16 cellular contexts compared by ENCODE assay signal in the genomic region with DNA sequence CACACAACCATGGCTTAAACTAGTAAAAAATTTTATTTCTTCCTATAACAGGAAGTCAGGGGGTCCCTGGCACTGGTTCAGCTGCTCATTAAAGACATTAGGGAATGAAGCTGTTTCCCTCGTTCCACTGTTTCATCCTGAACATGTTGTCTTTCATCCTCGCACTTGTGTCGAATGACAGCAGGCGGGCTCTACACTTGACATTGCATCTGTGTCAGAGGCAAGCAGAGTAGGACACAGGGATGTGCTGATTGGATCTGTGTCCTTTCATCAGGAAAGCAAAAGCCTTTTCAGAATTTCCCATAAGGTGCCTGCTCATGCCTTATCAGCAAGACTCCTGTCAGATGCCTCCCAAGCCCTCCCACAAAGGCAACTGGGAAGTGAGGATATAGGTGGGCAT. TPM values are rescaled to one million over a fixed set of nuclear protein-coding genes. Genes with fewer than 3 reads are reported as not detected.
A peak's percentile ranks its signal among the peaks of the same experiment; 100 is the strongest.
DNase-seq lines count a peak whose midpoint lies in the region; ATAC-seq and TF ChIP-seq lines count a peak whose summit lies in the region.
"Had no signal": no experiment of that assay in that cellular context is flagged by ENCODE, and none has a peak within 500 bp of the region (broad histone marks: within the 10 kb centered on the region; RNA-seq: fewer than 3 reads in every experiment).

No MANE protein-coding gene starts in this region.

- ATAC-seq in Right ventricle myocardium superior (ENCODE audit: poor library complexity) (no peak), thoracic aorta (ENCODE audit: insufficient number of reproducible peaks, low FRiP score, low read depth) (no peak)
- ATAC-seq: CD8-positive, alpha-beta T cell; HCT116 had no signal

- H3F3A ChIP-seq in Loucy (ENCODE audit: low read depth) = peaks cover 15% of the 10 kb centered on the region; the same call in 1 of the 2 replicates

- H3K9me2 ChIP-seq in Loucy (replicated peaks; ENCODE audit: low read depth, low read length) = no peaks in the 10 kb centered on the region

- H4K20me1 ChIP-seq in BLaER1 treated with 17β-estradiol and CSF1 and Interleukin-3, amounts not matched to agents 10 nM and 100 nM = no peaks in the 10 kb centered on the region
- H4K20me1 ChIP-seq in Loucy (ENCODE audit: insufficient read depth, low read length, poor library complexity, severe bottlenecking) = no peaks in the 10 kb centered on the region

- H3K4me1 ChIP-seq in cardiac muscle cell (ENCODE audit: low read depth) = peaks cover 39% of the 10 kb centered on the region
- peaks cover 67 to 85% (median 78%) of the 10 kb centered on the region in 10 experiments for H3K4me1 ChIP-seq in BLaER1 treated with 17β-estradiol and CSF1 and Interleukin-3, amounts not matched to agents 10 nM and 100 nM
- peaks cover 79% of the 10 kb centered on the region for H3K4me1 ChIP-seq in Loucy (ENCODE audit: insufficient read depth, low read length, poor library complexity, severe bottlenecking)
- H3K4me1 ChIP-seq in thoracic aorta (ENCODE audit: control insufficient read depth in 1 of 2, low read depth in 2 of 2) = peaks cover 35 to 69% of the 10 kb centered on the region in 2 donors

- TF ChIP-seq CTCF in cardiac muscle cell (IDR thresholded peaks at IDR 0.05; ENCODE audit: low read depth, low read length) (no peak), Loucy (conservative IDR thresholded peaks at IDR 0.05; ENCODE audit: low read length) (no peak), thoracic aorta (IDR thresholded peaks at IDR 0.05) (no peak)

- H3K36me3 ChIP-seq in cardiac muscle cell = no peaks in the 10 kb centered on the region
- no peaks in the 10 kb centered on the region for H3K36me3 ChIP-seq in BLaER1 treated with 17β-estradiol and CSF1 and Interleukin-3, amounts not matched to agents 10 nM and 100 nM
- no peaks in the 10 kb centered on the region for H3K36me3 ChIP-seq in Loucy (ENCODE audit: insufficient read depth, low read length)
- H3K36me3 ChIP-seq in thoracic aorta = no peaks in the 10 kb centered on the region

- H2AFZ ChIP-seq in Loucy (ENCODE audit: low read length) = peak overlapping the region; percentile 2; the same call in 1 of the 2 replicates

- no peaks in the 10 kb centered on the region for H3K79me2 ChIP-seq in Loucy (ENCODE audit: insufficient read depth, low read length)

- 0 out of 22 replicates have a peak overlapping the region, but pooled peaks of 1 of the 11 experiments have one; percentile 7 for H3K9ac ChIP-seq in BLaER1 treated with 17β-estradiol and CSF1 and Interleukin-3, amounts not matched to agents 10 nM and 100 nM
- peak overlapping the region; percentile 42 for H3K9ac ChIP-seq in Loucy (ENCODE audit: low read depth, low read length, poor library complexity, severe bottlenecking)

- H3K27ac ChIP-seq in cardiac muscle cell (peak overlapping the region; percentile 38), thoracic aorta (peak overlapping the region; percentile 11 to 20)
- peak overlapping the region in 7 of 11 experiments; percentile 16 to 56 (median 44); a peak in 13 of 22 replicates for H3K27ac ChIP-seq in BLaER1 treated with 17β-estradiol and CSF1 and Interleukin-3, amounts not matched to agents 10 nM and 100 nM

- H3K9me3 ChIP-seq in cardiac muscle cell (ENCODE audit: low read depth) (no peaks in the 10 kb centered on the region), Loucy (ENCODE audit: insufficient read depth, low read depth, low read length) (no peaks in the 10 kb centered on the region), thoracic aorta (no peaks in the 10 kb centered on the region)
- peaks cover 0 to 8% (median 0%) of the 10 kb centered on the region in 11 experiments; a peak in 3 of 22 replicates for H3K9me3 ChIP-seq in BLaER1 treated with 17β-estradiol and CSF1 and Interleukin-3, amounts not matched to agents 10 nM and 100 nM (replicated peaks in 1 of 11)

- intact Hi-C loops in Right ventricle myocardium superior (cut with DNase I) = no loop called here

- no peaks in the 10 kb centered on the region for H3K27me3 ChIP-seq in cardiac muscle cell
- no peaks in the 10 kb centered on the region for H3K27me3 ChIP-seq in BLaER1 treated with 17β-estradiol and CSF1 and Interleukin-3, amounts not matched to agents 10 nM and 100 nM
- H3K27me3 ChIP-seq in Loucy (ENCODE audit: insufficient read depth, low read length, poor library complexity, severe bottlenecking) = no peaks in the 10 kb centered on the region
- H3K27me3 ChIP-seq in thoracic aorta (replicated peaks; ENCODE audit: insufficient read depth) = no peaks in the 10 kb centered on the region

- H3K4me3 ChIP-seq in cardiac muscle cell (no peak overlapping the region), Loucy (ENCODE audit: low read length, poor library complexity, severe bottlenecking) (peak overlapping the region; percentile 29), thoracic aorta (no peak overlapping the region)
- no peak overlapping the region for H3K4me3 ChIP-seq in BLaER1 treated with 17β-estradiol and CSF1 and Interleukin-3, amounts not matched to agents 10 nM and 100 nM

- DNase-seq in cardiac muscle cell (ENCODE audit: low read depth in 1 of 2, low spot score in 1 of 2) (peak in 1 of 2 donors; percentile 46), Right ventricle myocardium superior (no peak), thoracic aorta (ENCODE audit: low spot score) (no peak), NCI-H69 (lab: John Stamatoyannopoulos, UW) (no peak), HUDEP-2 (lab: John Stamatoyannopoulos, UW; ENCODE audit: unreplicated experiment in 76 of 76) (no peak)
- DNase-seq: AML-193; Calu3; CD8-positive, alpha-beta T cell; DMS79 treated with DMSO at 0.1 percent for 48 hours; GF-D8; GOT3; H7; HFFc6 had no signal

- H3K4me2 ChIP-seq in BLaER1 treated with 17β-estradiol and CSF1 and Interleukin-3, amounts not matched to agents 10 nM and 100 nM = peak overlapping the region; percentile 34 to 72 (median 54); a peak in 21 of 22 replicates
- H3K4me2 ChIP-seq in Loucy (ENCODE audit: low read depth, low read length, poor library complexity, severe bottlenecking) = peak overlapping the region; percentile 52

RNA-seq across cellular contexts. Expression of gene C1QTNF7, which starts 22.8 kb away (rescaled TPM):
- total RNA-seq in cardiac muscle cell (not detected in 2 replicates), Right ventricle myocardium superior (1.9 TPM), thoracic aorta (10 to 100 TPM; 18.2 to 24.0 TPM)
- polyA plus RNA-seq in cardiac muscle cell = not detected in 2 replicates
- total RNA-seq: Calu3; CD8-positive, alpha-beta T cell; H7 had no signal
